ENCODE assay signal across 8 cellular contexts in the genomic region with DNA sequence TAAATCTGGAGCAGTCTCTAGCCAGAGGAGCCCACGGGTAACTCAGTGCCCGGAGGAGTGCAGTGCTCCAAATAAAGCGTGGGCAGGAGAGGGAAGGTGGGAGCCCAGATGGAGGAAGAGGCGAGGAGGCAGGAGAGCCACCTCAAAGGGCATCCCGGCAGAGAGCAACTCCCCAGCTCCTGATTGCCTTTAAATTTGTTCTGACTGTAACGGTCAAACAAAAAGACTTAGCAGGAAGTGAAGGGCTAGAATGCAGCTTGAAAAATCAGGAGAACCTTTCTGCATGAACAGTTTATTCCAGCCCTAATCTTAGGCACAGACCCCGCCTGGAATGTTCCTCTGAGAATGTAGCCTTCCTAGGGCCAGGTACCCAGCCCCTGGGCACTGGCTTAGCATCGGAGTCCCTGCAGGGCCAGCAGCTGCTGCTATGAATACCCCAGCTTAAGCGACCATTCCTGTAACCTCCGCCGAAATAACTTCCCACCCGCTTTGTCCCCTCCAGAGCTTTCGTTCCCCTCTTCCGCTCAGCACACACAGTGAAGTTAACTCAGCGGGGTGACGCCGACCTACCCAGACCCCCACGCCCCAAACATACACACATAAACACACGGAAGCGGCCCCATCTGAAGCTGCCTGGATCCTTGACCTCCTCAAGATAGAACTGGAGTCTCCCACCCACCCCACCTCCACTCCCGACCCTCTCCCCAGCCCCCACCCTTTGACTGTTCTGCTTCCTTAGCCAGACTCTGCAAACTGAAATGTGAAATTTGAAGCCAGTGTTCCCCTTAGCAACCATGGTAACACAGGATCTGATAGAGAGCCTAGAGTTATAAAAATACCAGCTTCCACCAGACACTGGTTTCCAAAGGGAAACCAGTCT.
DNase-seq lines count a peak whose midpoint lies in the region; FAIRE-seq and TF ChIP-seq lines count a peak whose summit lies in the region.

No MANE protein-coding gene starts in this region.

- WGBS in SK-N-SH (ENCODE audit: low lambda C conversion rate), result 94% methylated on average over 17 of the region's 21 CpGs

- H3F3A ChIP-seq in SK-N-SH (replicated peaks; ENCODE audit: insufficient read depth), result peaks cover 27% of the 10 kb centered on the region

- no peak for TF ChIP-seq EP300 in SK-N-SH (IDR thresholded peaks at IDR 0.05; ENCODE audit: borderline replicate concordance in 1 of 2, low read depth in 1 of 2, low read length in 1 of 2)

- H3K36me3 ChIP-seq in SK-N-SH (replicated peaks in 1 of 2; ENCODE audit: control insufficient read depth in 1 of 2, insufficient read depth in 2 of 2, low read length in 1 of 2), result peaks cover 0 to 30% of the 10 kb centered on the region in 2 experiments

- no peak for FAIRE-seq in urothelium cell line (lab: Jason Lieb, UNC)

- H3K79me2 ChIP-seq in SK-N-SH (ENCODE audit: insufficient read depth), result peaks cover 100% of the 10 kb centered on the region

- peak; percentile 50 for DNase-seq in HuH-7 (ENCODE audit: low spot score)
- peak; percentile 73 for DNase-seq in SK-N-SH
- peak in 23 of 42 donors; percentile 4 to 42 (median 14) for DNase-seq in head of caudate nucleus
- DNase-seq in retina, result peak; percentile 72
- no peak for DNase-seq in NCI-H446 treated with DMSO at 0.1 percent for 48 hours (lab: John Stamatoyannopoulos, UW)
- DNase-seq in stimulated activated CD4-positive, alpha-beta T cell treated with anti-CD3 and anti-CD28 coated beads, Interleukin-15, amount 100 ng/mL, for 24 hours, result no peak
- no peak for DNase-seq in GM19238 (ENCODE audit: insufficient read length, low spot score)
- no peak for DNase-seq in urothelium cell line (ENCODE audit: low spot score)

- H3K4me2 ChIP-seq in SK-N-SH, result peak overlapping the region; percentile 86

- no peaks in the 10 kb centered on the region for H3K27me3 ChIP-seq in SK-N-SH (ENCODE audit: insufficient read depth)

- POLR2A ChIA-PET in SK-N-SH (lab: Yijun Ruan, JAX), result interaction anchor here (0.6 to 0.9 kb wide), 2 partner anchors 9 to 329 kb away, joined by 3 to 4 read pairs; no protein-coding TSS in a partner anchor

- TF ChIP-seq CTCF in SK-N-SH (IDR thresholded peaks at IDR 0.05), result no peak

- H3K4me1 ChIP-seq in SK-N-SH (ENCODE audit: control insufficient read depth in 1 of 2, insufficient read depth in 2 of 2, low read depth in 1 of 2, low read length in 1 of 2), result peaks cover 40 to 48% of the 10 kb centered on the region in 2 experiments

- peak overlapping the region in 1 of 2 experiments; percentile 28; a peak in 1 of 4 replicates for H3K4me3 ChIP-seq in SK-N-SH (ENCODE audit: low read depth in 2 of 2, low read length in 1 of 2)

- peak; percentile 22; the same call in 1 of the 2 replicates for TF ChIP-seq RAD21 in SK-N-SH (IDR thresholded peaks at IDR 0.05; ENCODE audit: low read length)

- H3K9ac ChIP-seq in SK-N-SH, result peak overlapping the region; percentile 66

- H3K27ac ChIP-seq in SK-N-SH (ENCODE audit: low read depth in 2 of 2, low read length in 1 of 2), result peak overlapping the region; percentile 94 to 95

- intact Hi-C loops in head of caudate nucleus (cut with DNase I), result no loop called here

- peaks cover 6% of the 10 kb centered on the region; the same call in 1 of the 2 replicates for H3K9me3 ChIP-seq in SK-N-SH

- no peaks in the 10 kb centered on the region for H3K9me2 ChIP-seq in SK-N-SH

- H2AFZ ChIP-seq in SK-N-SH (ENCODE audit: low read depth), result no peak overlapping the region

- no peaks in the 10 kb centered on the region for H4K20me1 ChIP-seq in SK-N-SH (ENCODE audit: insufficient read depth)

- CTCF ChIA-PET in SK-N-SH (lab: Yijun Ruan, JAX), result interaction anchor here (0.6 to 2.2 kb wide), 13 partner anchors 8 to 114 kb away, joined by 3 to 11 read pairs (median 3); no protein-coding TSS in a partner anchor

TF ChIP-seq in SK-N-SH, 30 proteins besides CTCF, POLR2A, EP300 and RAD21:
- TF ChIP-seq CHD2 (IDR thresholded peaks at IDR 0.05; ENCODE audit: low read length, partially characterized antibody) (peak; percentile 31), TAF1 (IDR thresholded peaks at IDR 0.05; ENCODE audit: borderline replicate concordance, low read depth, low read length) (no peak), FOXM1 (IDR thresholded peaks at IDR 0.05; ENCODE audit: low read depth) (no peak), GABPA (IDR thresholded peaks at IDR 0.05; ENCODE audit: low read depth) (no peak), MXI1 (IDR thresholded peaks at IDR 0.05; ENCODE audit: low read depth, low read length) (peak; percentile 27; the same call in 1 of the 2 replicates), TCF12 (IDR thresholded peaks at IDR 0.05) (peak; percentile 20; the same call in 1 of the 2 replicates), POLR2AphosphoS5 (IDR thresholded peaks at IDR 0.05; ENCODE audit: low read depth, low read length) (peak; percentile 15; the same call in 1 of the 2 replicates), YY1 (IDR thresholded peaks at IDR 0.05; ENCODE audit: low read depth) (no peak), NFIC (IDR thresholded peaks at IDR 0.05; ENCODE audit: borderline replicate concordance) (no peak), SMC3 (IDR thresholded peaks at IDR 0.05; ENCODE audit: low read depth, low read length) (no peak)
- TF ChIP-seq, protein P1, sequence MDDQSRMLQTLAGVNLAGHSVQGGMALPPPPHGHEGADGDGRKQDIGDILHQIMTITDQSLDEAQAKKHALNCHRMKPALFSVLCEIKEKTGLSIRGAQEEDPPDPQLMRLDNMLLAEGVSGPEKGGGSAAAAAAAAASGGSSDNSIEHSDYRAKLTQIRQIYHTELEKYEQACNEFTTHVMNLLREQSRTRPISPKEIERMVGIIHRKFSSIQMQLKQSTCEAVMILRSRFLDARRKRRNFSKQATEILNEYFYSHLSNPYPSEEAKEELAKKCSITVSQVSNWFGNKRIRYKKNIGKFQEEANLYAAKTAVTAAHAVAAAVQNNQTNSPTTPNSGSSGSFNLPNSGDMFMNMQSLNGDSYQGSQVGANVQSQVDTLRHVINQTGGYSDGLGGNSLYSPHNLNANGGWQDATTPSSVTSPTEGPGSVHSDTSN (IDR thresholded peaks at IDR 0.05), result no peak
TF ChIP-seq in SK-N-SH: peak in this region for 4.

Comparison
In these comparisons a context has a peak if more than half of its experiments do, and no peak if none do; other contexts are left out.
1. DNase-seq: peak in HuH-7 (single experiment), SK-N-SH (single experiment), head of caudate nucleus (23 of 42) and retina (single experiment); none in NCI-H446 treated with DMSO at 0.1 percent for 48 hours (single experiment), stimulated activated CD4-positive, alpha-beta T cell treated with anti-CD3 and anti-CD28 coated beads, Interleukin-15, amount 100 ng/mL, for 24 hours (single experiment), GM19238 (single experiment) and urothelium cell line (single experiment).